ENCODE assay signal across 16 cellular contexts in the genomic region with DNA sequence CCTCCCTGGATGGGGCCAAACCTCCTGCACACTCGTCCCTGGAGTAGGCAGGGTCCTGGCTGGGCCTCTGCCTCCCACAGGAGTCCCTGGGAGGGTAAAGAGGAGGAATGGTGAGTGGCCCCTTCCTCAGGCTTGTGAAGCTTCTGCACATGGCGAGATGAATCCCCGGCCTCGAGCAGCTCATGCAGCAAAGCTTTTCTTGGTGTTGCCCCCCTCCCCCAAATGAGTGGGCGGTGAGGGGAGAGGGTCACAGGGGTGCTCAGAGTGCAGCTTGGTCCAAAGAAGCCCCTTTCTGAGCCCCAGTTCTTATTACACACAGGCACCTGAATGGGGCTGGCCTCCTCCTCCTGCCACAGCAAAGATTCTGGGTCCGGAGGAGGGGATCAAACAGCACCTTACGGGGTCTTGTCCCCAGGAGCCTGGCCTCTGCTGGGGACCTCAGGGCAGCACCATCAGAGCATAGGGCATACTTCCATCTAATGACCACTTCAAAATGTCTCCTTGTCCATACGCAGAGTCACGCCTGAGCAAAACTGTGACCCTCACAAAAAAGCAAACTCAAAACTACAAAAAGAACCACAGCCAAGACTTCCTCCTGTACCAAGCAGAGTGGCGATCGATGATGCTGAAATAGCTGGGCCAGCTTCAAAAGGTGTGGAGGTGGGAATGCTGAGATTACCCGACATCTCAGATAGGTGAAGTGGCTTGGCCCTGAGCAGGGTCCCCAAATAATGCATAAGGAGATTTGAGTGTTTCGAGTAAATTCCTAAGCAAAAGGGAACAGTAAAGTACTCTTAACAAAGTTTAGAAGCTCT.
"Had no signal": no experiment of that assay in that cellular context is flagged by ENCODE, and none has a peak within 500 bp of the region (broad histone marks: within the 10 kb centered on the region; RNA-seq: fewer than 3 reads in every experiment).

No MANE protein-coding gene starts in this region.

- H3K4me2 ChIP-seq: SK-N-SH had no signal

- H3K27me3 Mint-ChIP-seq: dendritic cell treated with granulocyte-macrophage colony-stimulating factor and Interleukin-4, amounts not matched to agents 40 ng/mL and 50 ng/mL, for 4 days; memory B cell had no signal

- H3K27ac ChIP-seq: cardiac muscle cell, neutrophil, tibial artery, vagina had no signal

- H3K9me3 Mint-ChIP-seq: activated naive CD4-positive, alpha-beta T cell treated with anti-CD3 and anti-CD28 coated beads, Interleukin-2, amount 50 U/mL, for 72 hours; dendritic cell treated with granulocyte-macrophage colony-stimulating factor and Interleukin-4, amounts not matched to agents 40 ng/mL and 50 ng/mL, for 4 days; memory B cell; naive thymus-derived CD8-positive, alpha-beta T cell had no signal

- H3K36me3 ChIP-seq: cardiac muscle cell, neutrophil, tibial artery, vagina had no signal

- H3K9me3 ChIP-seq: neutrophil, SK-N-SH, tibial artery, vagina had no signal

- H3K4me3 Mint-ChIP-seq: dendritic cell treated with granulocyte-macrophage colony-stimulating factor and Interleukin-4, amounts not matched to agents 40 ng/mL and 50 ng/mL, for 4 days; memory B cell; naive thymus-derived CD8-positive, alpha-beta T cell had no signal

- H3K4me1 Mint-ChIP-seq: memory B cell had no signal

- H3K36me3 Mint-ChIP-seq: activated naive CD4-positive, alpha-beta T cell treated with anti-CD3 and anti-CD28 coated beads, Interleukin-2, amount 50 U/mL, for 72 hours; memory B cell; naive thymus-derived CD8-positive, alpha-beta T cell had no signal

- H3K27ac Mint-ChIP-seq: activated naive CD4-positive, alpha-beta T cell treated with anti-CD3 and anti-CD28 coated beads, Interleukin-2, amount 50 U/mL, for 72 hours; dendritic cell treated with granulocyte-macrophage colony-stimulating factor and Interleukin-4, amounts not matched to agents 40 ng/mL and 50 ng/mL, for 4 days; memory B cell had no signal

- H3K4me3 ChIP-seq: cardiac muscle cell, tibial artery, vagina had no signal

- H3K9ac ChIP-seq: SK-N-SH had no signal

- H3K27me3 ChIP-seq: cardiac muscle cell, neutrophil, tibial artery, vagina had no signal

- DNase-seq: activated CD4-positive, alpha-beta T cell treated with anti-CD3 and anti-CD28 coated beads, Interleukin-2, amount 50 U/mL, for 1 hour; activated gamma-delta T cell treated with Interleukin-2 at 50 U/mL for 16 hours; effector memory CD4-positive, alpha-beta T cell; left colon; naive thymus-derived CD8-positive, alpha-beta T cell; SK-N-SH; stimulated activated CD4-positive, alpha-beta T cell treated with anti-CD3 and anti-CD28 coated beads, Interleukin-1b, Interleukin-23, amount 100 ng/mL, for 48 hours; stimulated activated CD8-positive, alpha-beta memory T cell treated with anti-CD3 and anti-CD28 coated beads, Interleukin-4, amount 100 ng/mL, for 48 hours; stimulated activated naive CD4-positive, alpha-beta T cell had no signal

- ATAC-seq: activated naive CD4-positive, alpha-beta T cell treated with anti-CD3 and anti-CD28 coated beads, Interleukin-2, amount 50 U/mL, for 72 hours; left colon; naive thymus-derived CD8-positive, alpha-beta T cell had no signal
